Comparison of ENCODE assay signal across 9 cellular contexts in the genomic region with DNA sequence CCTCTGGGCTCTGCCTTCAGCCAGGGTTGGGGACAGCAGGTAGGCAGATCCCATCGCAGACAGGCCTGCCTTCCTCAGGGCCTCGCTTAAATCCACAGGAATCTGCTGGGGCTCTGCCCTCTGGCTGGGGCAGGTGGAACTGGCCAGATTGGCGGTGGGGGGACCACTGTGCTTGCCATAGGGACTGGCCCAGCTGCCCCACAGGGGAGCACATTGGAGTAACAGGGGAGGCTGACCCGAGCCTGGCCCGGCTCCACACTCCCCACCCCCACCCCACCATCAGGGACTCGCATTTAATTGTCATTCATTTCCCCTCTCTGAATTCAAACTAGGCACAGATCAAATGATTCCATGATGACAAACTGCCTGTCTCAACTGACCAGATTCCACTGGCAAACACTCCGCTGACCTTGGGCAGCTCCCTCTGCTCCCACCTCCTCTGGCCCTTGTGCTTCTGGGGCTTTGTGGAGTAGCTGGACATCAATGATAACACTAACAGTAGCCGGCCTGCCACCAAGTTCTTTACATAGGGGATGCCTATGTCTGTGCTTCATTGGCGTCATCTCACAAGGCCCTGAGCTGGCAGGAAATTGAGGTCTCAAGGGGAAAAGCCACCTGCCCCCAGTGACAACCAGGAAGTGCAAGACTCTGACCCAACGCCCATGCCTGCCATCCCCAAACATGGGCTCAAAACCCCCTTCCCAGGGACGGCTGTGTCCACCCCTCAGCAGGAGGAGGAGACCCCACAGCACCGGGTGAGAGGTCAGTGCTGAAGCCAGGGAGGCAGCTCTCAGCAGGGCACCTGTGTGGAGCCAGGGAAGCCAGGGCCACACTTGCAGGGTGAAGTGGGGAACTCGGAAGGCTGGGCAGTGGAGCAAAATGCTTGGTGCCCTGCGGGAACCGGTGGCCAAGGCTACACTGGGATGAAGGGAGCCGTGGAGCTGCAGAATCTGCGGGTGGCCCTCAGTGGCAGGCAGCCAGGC. TPM values are rescaled to one million over a fixed set of nuclear protein-coding genes. Genes with fewer than 3 reads are reported as not detected.
DNase-seq lines count a peak whose midpoint lies in the region; ATAC-seq and TF ChIP-seq lines count a peak whose summit lies in the region.
"Had no signal": no experiment of that assay in that cellular context is flagged by ENCODE, and none has a peak within 500 bp of the region (broad histone marks: within the 10 kb centered on the region; RNA-seq: fewer than 3 reads in every experiment).

No MANE protein-coding gene starts in this region.

- H3K27ac ChIP-seq in GM23248: no peak overlapping the region
- H3K27ac ChIP-seq: epithelial cell of prostate had no signal

- no peaks in the 10 kb centered on the region for H3K36me3 ChIP-seq in GM23248 (ENCODE audit: low read depth)

- no peak overlapping the region for H2AFZ ChIP-seq in GM23248

- peak; percentile 23 for ATAC-seq in GM18870 (IDR thresholded peaks at IDR 0.05; ENCODE audit: unreplicated experiment)
- ATAC-seq in HG03442 (IDR thresholded peaks at IDR 0.05; ENCODE audit: unreplicated experiment): peak; percentile 36
- ATAC-seq in central memory CD8-positive, alpha-beta T cell (replicated peaks; ENCODE audit: extremely low read depth, poor library complexity, severe bottlenecking): peak; percentile 56
- ATAC-seq in GM19467 (IDR thresholded peaks at IDR 0.05; ENCODE audit: unreplicated experiment): no peak

- H3K79me2 ChIP-seq in GM23248 (ENCODE audit: insufficient read depth): no peaks in the 10 kb centered on the region

- no peak overlapping the region for H3K4me2 ChIP-seq in GM23248 (ENCODE audit: unreplicated experiment)

- peaks cover 31% of the 10 kb centered on the region for H3K4me1 Mint-ChIP-seq in central memory CD8-positive, alpha-beta T cell

- peaks cover 20% of the 10 kb centered on the region; the same call in 1 of the 2 replicates for H3K27me3 ChIP-seq in GM23248 (replicated peaks; ENCODE audit: insufficient read depth)

- no peaks in the 10 kb centered on the region for H3K4me1 ChIP-seq in GM23248 (ENCODE audit: insufficient read depth)

- TF ChIP-seq CTCF in AG04449 (IDR thresholded peaks at IDR 0.05; ENCODE audit: insufficient read depth, low read length, missing control alignments): peak; percentile 29

- peaks cover 4% of the 10 kb centered on the region for H3K36me3 Mint-ChIP-seq in central memory CD8-positive, alpha-beta T cell (ENCODE audit: insufficient read depth)

- in situ Hi-C loops in GM23248 (cut with MboI): no loop called here

- no peaks in the 10 kb centered on the region for H3K9me3 Mint-ChIP-seq in central memory CD8-positive, alpha-beta T cell

- no peak overlapping the region for H3K4me3 ChIP-seq in AG04449 (ENCODE audit: low read depth, low read length)
- no peak overlapping the region for H3K4me3 ChIP-seq in GM23248

- CTCF ChIA-PET in AG04449 (lab: Yijun Ruan, JAX): interaction anchor here (1.2 to 2.4 kb wide), 4 partner anchors 10 to 166 kb away, joined by 3 to 7 read pairs (median 4); no protein-coding TSS in a partner anchor

- no peaks in the 10 kb centered on the region for H3K9me2 ChIP-seq in GM23248 (ENCODE audit: insufficient read depth)

- no peaks in the 10 kb centered on the region for H4K20me1 ChIP-seq in GM23248 (ENCODE audit: insufficient read depth)

- no peaks in the 10 kb centered on the region for H3F3A ChIP-seq in GM23248 (ENCODE audit: insufficient read depth)

- H3K27me3 Mint-ChIP-seq in central memory CD8-positive, alpha-beta T cell: peaks cover 66% of the 10 kb centered on the region

- H3K9ac ChIP-seq in GM23248: no peak overlapping the region

- POLR2A ChIA-PET in AG04449 (lab: Yijun Ruan, JAX): no interaction called here

- H3K4me3 Mint-ChIP-seq in central memory CD8-positive, alpha-beta T cell: peak overlapping the region; percentile 67

- WGBS in GM23248 (ENCODE audit: low coverage in 1 of 2, low lambda C conversion rate in 2 of 2, missing lambda C conversion rate in 2 of 2), 2 experiments: 81 to 84% methylated on average over 17 of the region's 17 CpGs

- H3K9me3 ChIP-seq in GM23248 (ENCODE audit: low read depth): no peaks in the 10 kb centered on the region

- no peak for DNase-seq in AG04449 (ENCODE audit: low read depth, low spot score)
- no peak for DNase-seq in central memory CD8-positive, alpha-beta T cell (ENCODE audit: low spot score in 2 of 2)
- peak; percentile 22 to 45 for DNase-seq in stimulated activated CD8-positive, alpha-beta memory T cell treated with anti-CD3 and anti-CD28 coated beads, Interleukin-7, amount 100 ng/mL, for 48 hours (ENCODE audit: extremely low read depth in 1 of 2, low read depth in 1 of 2)
- no peak for DNase-seq in GM23248
- no peak for DNase-seq in islet precursor cell

- H3K27ac Mint-ChIP-seq in central memory CD8-positive, alpha-beta T cell (ENCODE audit: low read depth): peak overlapping the region; percentile 88

RNA-seq across cellular contexts. Expression of a gene that starts 2.1 kb away (rescaled TPM):
- total RNA-seq in GM23248 (2014; rRNA removed; shearing (Covaris generic)): under 0.01 TPM in 1 of 2 replicates, not detected in the other
- polyA plus RNA-seq in GM23248 (2016; fragmentation: Nextera tagmentation; extraction: Ambion mirVana): 0.08 TPM in 1 of 2 replicates, not detected in the other

Comparison
In these comparisons a context has a peak if more than half of its experiments do, and no peak if none do; other contexts are left out.
1. DNase-seq: peak in stimulated activated CD8-positive, alpha-beta memory T cell treated with anti-CD3 and anti-CD28 coated beads, Interleukin-7, amount 100 ng/mL, for 48 hours (2 of 2); none in AG04449 (single experiment), central memory CD8-positive, alpha-beta T cell (0 of 2), GM23248 (single experiment) and islet precursor cell (single experiment).